ENCODE assay signal across 28 cellular contexts in genomic region chr14:91019673-91020072, GRCh38. TPM values are rescaled to one million over a fixed set of nuclear protein-coding genes. Genes with fewer than 3 reads are reported as not detected.
DNase-seq lines count a peak whose midpoint lies in the region; ATAC-seq, FAIRE-seq and TF ChIP-seq lines count a peak whose summit lies in the region.
"Had no signal": no experiment of that assay in that cellular context is flagged by ENCODE, and none has a peak within 500 bp of the region (broad histone marks: within the 10 kb centered on the region; RNA-seq: fewer than 3 reads in every experiment).

No MANE protein-coding gene starts in this region.

- DNase-seq in activated CD4-positive, alpha-beta T cell treated with anti-CD3 and anti-CD28 coated beads for 36 hours, result no peak
- no peak for DNase-seq in activated CD4-positive, alpha-beta T cell treated with anti-CD3 and anti-CD28 coated beads, Interleukin-2, amount 50 U/mL, for 48 hours
- DNase-seq in HTR-8/SVneo (ENCODE audit: insufficient read length, low spot score) (no peak), PC-3 (no peak)
- no peak for DNase-seq in stimulated activated effector memory CD8-positive, alpha-beta T cell treated with anti-CD3 and anti-CD28 coated beads, Interleukin-12 subunit alpha, Interleukin-12 subunit beta, amount 100 ng/mL, for 72 hours (ENCODE audit: low spot score in 2 of 2)
- DNase-seq in stimulated activated naive CD4-positive, alpha-beta T cell treated with Interleukin-2 at 50 U/mL for 16 hours (lab: John Stamatoyannopoulos, UW), result no peak
- DNase-seq: activated CD4-positive, alpha-beta T cell treated with anti-CD3 and anti-CD28 coated beads, Interleukin-2, amount 50 U/mL, for 4 hours; activated naive CD4-positive, alpha-beta T cell treated with anti-CD3 and anti-CD28 coated beads for 36 hours; esophagus squamous epithelium; GOT3; heart right ventricle; KG1; kidney; NCI-H1092 treated with DMSO at 0.1 percent for 48 hours; NCI-H2081; retina; Right ventricle myocardium superior; T-helper 2 cell; upper lobe of right lung had no signal

- H3K4me3 ChIP-seq in PC-3 (ENCODE audit: low read length), result no peak overlapping the region
- H3K4me3 ChIP-seq: A549, esophagus squamous epithelium, heart right ventricle, neural progenitor cell, suprapubic skin, upper lobe of right lung had no signal

- peaks cover 43% of the 10 kb centered on the region for H3K4me1 Mint-ChIP-seq in activated CD4-positive, alpha-beta T cell treated with anti-CD3 and anti-CD28 coated beads for 36 hours
- H3K4me1 Mint-ChIP-seq in stimulated activated effector memory CD8-positive, alpha-beta T cell treated with anti-CD3 and anti-CD28 coated beads, Interleukin-12 subunit alpha, Interleukin-12 subunit beta, amount 100 ng/mL, for 72 hours, result peaks cover 62% of the 10 kb centered on the region
- H3K4me1 Mint-ChIP-seq: neural progenitor cell had no signal

- no peaks in the 10 kb centered on the region for H3K27me3 Mint-ChIP-seq in activated CD4-positive, alpha-beta T cell treated with anti-CD3 and anti-CD28 coated beads for 36 hours
- H3K27me3 Mint-ChIP-seq: stimulated activated memory B cell treated with anti-CD40 and anti-IgM and Interleukin-4, amounts not matched to agents 10 μg/mL and 1 μg/mL and 100 μg/mL, for 72 hours had no signal

- H3K27ac ChIP-seq in PC-3 (ENCODE audit: low read length), result no peak overlapping the region
- H3K27ac ChIP-seq: A549, esophagus squamous epithelium, heart right ventricle, neural progenitor cell, parathyroid adenoma, suprapubic skin, upper lobe of right lung had no signal

- CTCF ChIA-PET in activated CD4-positive, alpha-beta T cell treated with anti-CD3 and anti-CD28 coated beads for 36 hours (lab: Charles Lee), result no interaction called here
- CTCF ChIA-PET in PC-3 (lab: Charles Lee), result no interaction called here

- peak; percentile 57 for ATAC-seq in activated CD4-positive, alpha-beta T cell treated with anti-CD3 and anti-CD28 coated beads for 36 hours
- peak; percentile 38; the same call in 1 of the 2 replicates for ATAC-seq in PC-3
- peak; percentile 59 for ATAC-seq in stimulated activated effector memory CD8-positive, alpha-beta T cell treated with anti-CD3 and anti-CD28 coated beads, Interleukin-12 subunit alpha, Interleukin-12 subunit beta, amount 100 ng/mL, for 72 hours
- ATAC-seq in GM21723 (IDR thresholded peaks at IDR 0.05; ENCODE audit: unreplicated experiment), result no peak
- no peak for ATAC-seq in HG03439 (IDR thresholded peaks at IDR 0.05; ENCODE audit: unreplicated experiment)
- ATAC-seq: A549; heart right ventricle; stimulated activated memory B cell treated with anti-CD40 and anti-IgM and Interleukin-4, amounts not matched to agents 10 μg/mL and 1 μg/mL and 100 μg/mL, for 72 hours; upper lobe of right lung had no signal

- H3K36me3 ChIP-seq in PC-3 (ENCODE audit: low read depth, low read length), result no peaks in the 10 kb centered on the region
- H3K36me3 ChIP-seq: esophagus squamous epithelium, heart right ventricle, neural progenitor cell, suprapubic skin, upper lobe of right lung had no signal

- H2AFZ ChIP-seq in PC-3 (ENCODE audit: low read length), result no peak overlapping the region
- H2AFZ ChIP-seq: neural progenitor cell, parathyroid adenoma had no signal

- no peaks in the 10 kb centered on the region for H3K79me2 ChIP-seq in PC-3 (ENCODE audit: low read length)
- H3K79me2 ChIP-seq: parathyroid adenoma had no signal

- H3F3A ChIP-seq in PC-3 (ENCODE audit: low read length, unreplicated experiment), result no peaks in the 10 kb centered on the region

- FAIRE-seq in HTR-8/SVneo (lab: Jason Lieb, UNC), result peak; percentile 66
- FAIRE-seq: A549, frontal cortex, kidney had no signal

- H3K27me3 ChIP-seq in PC-3 (ENCODE audit: low read length), result no peaks in the 10 kb centered on the region
- H3K27me3 ChIP-seq: esophagus squamous epithelium, heart right ventricle, neural progenitor cell, suprapubic skin, upper lobe of right lung had no signal

- no peaks in the 10 kb centered on the region for H3K4me1 ChIP-seq in PC-3 (ENCODE audit: insufficient read depth, low read length)
- H3K4me1 ChIP-seq: neural progenitor cell, parathyroid adenoma had no signal

- no peak overlapping the region for H3K4me2 ChIP-seq in PC-3 (ENCODE audit: low read length)
- H3K4me2 ChIP-seq: A549, neural progenitor cell had no signal

- no peaks in the 10 kb centered on the region for H3K9me3 ChIP-seq in PC-3 (ENCODE audit: low read length)
- H3K9me3 ChIP-seq: A549, esophagus squamous epithelium, heart right ventricle, suprapubic skin, upper lobe of right lung had no signal

- H3K4me3 Mint-ChIP-seq in activated CD4-positive, alpha-beta T cell treated with anti-CD3 and anti-CD28 coated beads for 36 hours, result no peak overlapping the region
- H3K4me3 Mint-ChIP-seq in stimulated activated effector memory CD8-positive, alpha-beta T cell treated with anti-CD3 and anti-CD28 coated beads, Interleukin-12 subunit alpha, Interleukin-12 subunit beta, amount 100 ng/mL, for 72 hours, result no peak overlapping the region
- H3K4me3 Mint-ChIP-seq: activated naive CD4-positive, alpha-beta T cell treated with anti-CD3 and anti-CD28 coated beads for 36 hours; activated T-helper 1 cell treated with anti-CD3 and anti-CD28 coated beads, Interleukin-12 subunit alpha, Interleukin-12 subunit beta, Interleukin-2, Interleukin-4 antibody, amounts not matched to agents 30 ng/mL and 10 ng/mL and 1 ng/mL, durations not matched to agents 14 hours and 24 hours and 36 hours; neural progenitor cell; stimulated activated memory B cell treated with anti-CD40 and anti-IgM and Interleukin-4, amounts not matched to agents 10 μg/mL and 1 μg/mL and 100 μg/mL, for 72 hours had no signal

- no peak overlapping the region for H3K27ac Mint-ChIP-seq in activated CD4-positive, alpha-beta T cell treated with anti-CD3 and anti-CD28 coated beads for 36 hours
- H3K27ac Mint-ChIP-seq in stimulated activated effector memory CD8-positive, alpha-beta T cell treated with anti-CD3 and anti-CD28 coated beads, Interleukin-12 subunit alpha, Interleukin-12 subunit beta, amount 100 ng/mL, for 72 hours, result no peak overlapping the region
- H3K27ac Mint-ChIP-seq: activated naive CD4-positive, alpha-beta T cell treated with anti-CD3 and anti-CD28 coated beads for 36 hours; neural progenitor cell; stimulated activated memory B cell treated with anti-CD40 and anti-IgM and Interleukin-4, amounts not matched to agents 10 μg/mL and 1 μg/mL and 100 μg/mL, for 72 hours had no signal

- no peak overlapping the region for H3K9ac ChIP-seq in PC-3 (ENCODE audit: low read length)
- H3K9ac ChIP-seq: neural progenitor cell, parathyroid adenoma had no signal

- POLR2A ChIA-PET in activated CD4-positive, alpha-beta T cell treated with anti-CD3 and anti-CD28 coated beads for 36 hours (lab: Charles Lee), result no interaction called here
- POLR2A ChIA-PET in PC-3 (lab: Charles Lee; ENCODE audit: unreplicated experiment), result no interaction called here

- no peaks in the 10 kb centered on the region for H3K9me2 ChIP-seq in PC-3 (replicated peaks; ENCODE audit: low read length)

- no TSS peak for BruUV-seq in PC-3 (replicated peaks; lab: Mats Ljungman, UMichigan)

- intact Hi-C loops in activated CD4-positive, alpha-beta T cell treated with anti-CD3 and anti-CD28 coated beads for 36 hours (cut with DNase I, micrococcal nuclease), result loop anchor here in 1 of 2 experiments (5.0 kb wide), 1 partner anchor 43 kb away; the partner anchor contains the start of gene RPS6KA5
- intact Hi-C loops in PC-3 (cut with micrococcal nuclease), result no loop called here

- no peaks in the 10 kb centered on the region for H4K20me1 ChIP-seq in PC-3 (ENCODE audit: low read length)

- no peak for TF ChIP-seq CTCF in PC-3 (conservative IDR thresholded peaks at IDR 0.05; ENCODE audit: low read depth, low read length)

- H3K9me3 Mint-ChIP-seq in activated CD4-positive, alpha-beta T cell treated with anti-CD3 and anti-CD28 coated beads for 36 hours (ENCODE audit: low read depth), result no peaks in the 10 kb centered on the region
- no peaks in the 10 kb centered on the region for H3K9me3 Mint-ChIP-seq in stimulated activated effector memory CD8-positive, alpha-beta T cell treated with anti-CD3 and anti-CD28 coated beads, Interleukin-12 subunit alpha, Interleukin-12 subunit beta, amount 100 ng/mL, for 72 hours
- H3K9me3 Mint-ChIP-seq: activated naive CD4-positive, alpha-beta T cell treated with anti-CD3 and anti-CD28 coated beads for 36 hours; activated T-helper 1 cell treated with anti-CD3 and anti-CD28 coated beads, Interleukin-12 subunit alpha, Interleukin-12 subunit beta, Interleukin-2, Interleukin-4 antibody, amounts not matched to agents 30 ng/mL and 10 ng/mL and 1 ng/mL, durations not matched to agents 14 hours and 24 hours and 36 hours; neural progenitor cell; stimulated activated memory B cell treated with anti-CD40 and anti-IgM and Interleukin-4, amounts not matched to agents 10 μg/mL and 1 μg/mL and 100 μg/mL, for 72 hours had no signal

- peaks cover 3% of the 10 kb centered on the region for H3K36me3 Mint-ChIP-seq in activated CD4-positive, alpha-beta T cell treated with anti-CD3 and anti-CD28 coated beads for 36 hours (ENCODE audit: low read depth)
- peaks cover 7% of the 10 kb centered on the region for H3K36me3 Mint-ChIP-seq in stimulated activated effector memory CD8-positive, alpha-beta T cell treated with anti-CD3 and anti-CD28 coated beads, Interleukin-12 subunit alpha, Interleukin-12 subunit beta, amount 100 ng/mL, for 72 hours
- H3K36me3 Mint-ChIP-seq: neural progenitor cell; stimulated activated memory B cell treated with anti-CD40 and anti-IgM and Interleukin-4, amounts not matched to agents 10 μg/mL and 1 μg/mL and 100 μg/mL, for 72 hours had no signal

RNA-seq across cellular contexts. Expression of gene RPS6KA5, which starts 40.8 kb away (rescaled TPM):
- 10 to 100 TPM; 11.9 to 13.8 TPM for total RNA-seq in activated CD4-positive, alpha-beta T cell treated with anti-CD3 and anti-CD28 coated beads for 36 hours
- total RNA-seq in PC-3 (2014; rRNA removed), result 8.6 and 10.7 TPM in 2 replicates

Comparison
In these comparisons a context has a peak if more than half of its experiments do, and no peak if none do; other contexts are left out.
1. ATAC-seq: peak in activated CD4-positive, alpha-beta T cell treated with anti-CD3 and anti-CD28 coated beads for 36 hours (single experiment), PC-3 (single experiment) and stimulated activated effector memory CD8-positive, alpha-beta T cell treated with anti-CD3 and anti-CD28 coated beads, Interleukin-12 subunit alpha, Interleukin-12 subunit beta, amount 100 ng/mL, for 72 hours (single experiment); none in GM21723 (single experiment) and HG03439 (single experiment).